In genomic region chr9:13865869-13866268, GRCh38 we compare ENCODE assay signal across 22 cellular contexts.
"Had no signal": no experiment of that assay in that cellular context is flagged by ENCODE, and none has a peak within 500 bp of the region (broad histone marks: within the 10 kb centered on the region; RNA-seq: fewer than 3 reads in every experiment).

No MANE protein-coding gene starts in this region.

- H3K4me2 ChIP-seq: hepatocyte, neural progenitor cell had no signal

- H3K4me1 ChIP-seq: foreskin keratinocyte, left lung, neural progenitor cell, uterus had no signal

- H3K27me3 ChIP-seq: esophagus squamous epithelium, foreskin keratinocyte, hepatocyte, left lung, neural progenitor cell, testis, uterus had no signal

- H3K79me2 ChIP-seq: hepatocyte had no signal

- H3K27ac ChIP-seq: coronary artery, esophagus squamous epithelium, foreskin keratinocyte, hepatocyte, left lung, neural progenitor cell, testis, uterus, WERI-Rb-1 had no signal

- DNase-seq: activated CD4-positive, alpha-beta T cell treated with anti-CD3 and anti-CD28 coated beads, Interleukin-2, amount 50 U/mL, for 1 hour; activated CD4-positive, CD25-positive, alpha-beta regulatory T cell treated with anti-CD3 and anti-CD28 coated beads, Interleukin-2, amount 50 U/mL, for 72 hours; activated CD8-positive, alpha-beta T cell treated with anti-CD3 and anti-CD28 coated beads, Interleukin-2, amount 10 ng/mL, durations not matched to agents 7 days and 5 days; activated gamma-delta T cell treated with Interleukin-2 at 50 U/mL for 16 hours; activated T-cell treated with anti-CD3 and anti-CD28 coated beads, Interleukin-2, amount 50 U/mL, for 1 hour; aorta; esophagus squamous epithelium; glutamatergic neuron; immature natural killer cell; kidney glomerular epithelial cell; left lung; naive thymus-derived CD8-positive, alpha-beta T cell; stimulated activated CD4-positive, alpha-beta T cell treated with anti-CD3 and anti-CD28 coated beads, Interleukin-4, amount 100 ng/mL, for 1 hour; stimulated activated naive CD4-positive, alpha-beta T cell; testis; uterus; WERI-Rb-1 had no signal

- H3K4me3 ChIP-seq: coronary artery, esophagus squamous epithelium, hepatocyte, left lung, lung, neural progenitor cell, testis, uterus had no signal

- H3K36me3 ChIP-seq: esophagus squamous epithelium, left lung, neural progenitor cell, uterus, WERI-Rb-1 had no signal

- H2AFZ ChIP-seq: hepatocyte, neural progenitor cell had no signal

- H3K9me3 ChIP-seq: esophagus squamous epithelium, left lung, testis, uterus had no signal

- H3K9ac ChIP-seq: neural progenitor cell had no signal
